In genomic region chr16:87490799-87491521, GRCh38 we compare ENCODE assay signal across 7 cellular contexts. TPM values are rescaled to one million over a fixed set of nuclear protein-coding genes. Genes with fewer than 3 reads are reported as not detected.
DNase-seq lines count a peak whose midpoint lies in the region; ATAC-seq and TF ChIP-seq lines count a peak whose summit lies in the region.
"Not testable (repeated sequence)": the region's sequence is repeated elsewhere in the genome, so short reads cannot be mapped to it uniquely, and the experiment has no call there.

No MANE protein-coding gene starts in this region.

- H3K79me2 ChIP-seq in H9 (ENCODE audit: insufficient read depth, low read length): peaks cover 14% of the 10 kb centered on the region; the same call in 1 of the 2 replicates

- not testable (repeated sequence) for H2BK12ac ChIP-seq in H9 (ENCODE audit: insufficient read length, low read depth, low read length)

- H3K4me1 Mint-ChIP-seq in H9 (peaks cover 29 to 47% of the 10 kb centered on the region in 2 experiments), nephron progenitor cell (peaks cover 63% of the 10 kb centered on the region)

- H3T11ph ChIP-seq in H9 (ENCODE audit: low read length): not testable (repeated sequence)

- H2BK5ac ChIP-seq in H9 (ENCODE audit: insufficient read length, low read length): not testable (repeated sequence)

- not testable (repeated sequence) for H2BK15ac ChIP-seq in H9 (ENCODE audit: low read depth, low read length)

- not testable (repeated sequence) for H3K9me3 Mint-ChIP-seq in H9, nephron progenitor cell

- H3K4me2 ChIP-seq in H9 (ENCODE audit: insufficient read depth, insufficient read length, low read length): peak overlapping the region; percentile 59

- H2BK120ac ChIP-seq in H9 (ENCODE audit: low read depth, low read length, poor library complexity, severe bottlenecking): not testable (repeated sequence)

- intact Hi-C loops in right cardiac atrium (cut with DNase I): not testable (repeated sequence)

- not testable (repeated sequence) for H3K56ac ChIP-seq in H9 (ENCODE audit: insufficient read length, low read depth, low read length)

- peak; percentile 32 for DNase-seq in H9
- peak; percentile 44 for DNase-seq in T follicular helper cell (ENCODE audit: low read depth)
- DNase-seq in activated T-cell treated with anti-CD3 and anti-CD28 coated beads for 48 hours (ENCODE audit: low read depth): peak; percentile 55
- DNase-seq in central memory CD4-positive, alpha-beta T cell: peak; percentile 25
- peak in 1 of 3 donors; percentile 53 for DNase-seq in right cardiac atrium
- DNase-seq in nephron progenitor cell: not testable (repeated sequence)
- DNase-seq in stimulated activated CD4-positive, alpha-beta T cell treated with anti-CD3 and anti-CD28 coated beads, Interleukin-4, amount 100 ng/mL, for 24 hours: peak; percentile 69

- not testable (repeated sequence) for H2BK20ac ChIP-seq in H9 (ENCODE audit: low read depth, low read length, poor library complexity, severe bottlenecking)

- H4K91ac ChIP-seq in H9 (ENCODE audit: insufficient read length, low read depth, low read length): not testable (repeated sequence)

- not testable (repeated sequence) for H3K23me2 ChIP-seq in H9 (ENCODE audit: insufficient read length, low read depth, low read length, poor library complexity, severe bottlenecking)

- H3K27ac Mint-ChIP-seq in H9, nephron progenitor cell: not testable (repeated sequence)

- not testable (repeated sequence) for H3K4ac ChIP-seq in H9 (ENCODE audit: low read depth, low read length)

- not testable (repeated sequence) for H4K20me1 ChIP-seq in H9 (ENCODE audit: control insufficient read depth, insufficient read depth, insufficient read length)

- H2AFZ ChIP-seq in H9 (ENCODE audit: low read length): not testable (repeated sequence)

- TF ChIP-seq CTCF in H9 (conservative IDR thresholded peaks at IDR 0.05); nephron progenitor cell (IDR thresholded peaks at IDR 0.05): not testable (repeated sequence)

- H3K4me3 ChIP-seq in right cardiac atrium (ENCODE audit: low read length): peak overlapping the region; percentile 99

- ATAC-seq in right cardiac atrium: not testable (repeated sequence)

- H2AK5ac ChIP-seq in H9 (ENCODE audit: insufficient read length, low read length): not testable (repeated sequence)

- not testable (repeated sequence) for H3K9me3 ChIP-seq in H9 (ENCODE audit: control insufficient read depth, low read depth, low read length); right cardiac atrium (ENCODE audit: control insufficient read depth, low read length)

- not testable (repeated sequence) for H4K5ac ChIP-seq in H9 (ENCODE audit: insufficient read length, low read depth, low read length)

- H4K8ac ChIP-seq in H9 (replicated peaks; ENCODE audit: insufficient read length, low read depth, low read length): not testable (repeated sequence)

- not testable (repeated sequence) for H3K27ac ChIP-seq in H9 (ENCODE audit: insufficient read length, low read depth, low read length)
- H3K27ac ChIP-seq in right cardiac atrium (ENCODE audit: low read length): peak overlapping the region; percentile 38

- not testable (repeated sequence) for H3K79me1 ChIP-seq in H9 (ENCODE audit: insufficient read depth, low read depth, low read length, poor library complexity, severe bottlenecking)

- H3K23ac ChIP-seq in H9 (ENCODE audit: insufficient read length, low read depth, low read length): not testable (repeated sequence)

- H3K9ac ChIP-seq in H9 (ENCODE audit: extremely low read depth, insufficient read length, low read length): not testable (repeated sequence)

- H3K14ac ChIP-seq in H9 (ENCODE audit: insufficient read depth, low read length): not testable (repeated sequence)

- no CpG with 5 or more reads among the region's 45 CpGs for WGBS in H9 (ENCODE audit: extremely low coverage, insufficient read length, low lambda C conversion rate)
- 26% methylated on average over 45 of the region's 45 CpGs for WGBS in right cardiac atrium

- not testable (repeated sequence) for H3K36me3 Mint-ChIP-seq in H9 (ENCODE audit: insufficient read depth in 1 of 3, low read depth in 3 of 3); nephron progenitor cell (ENCODE audit: low read depth)

- not testable (repeated sequence) for H3K4me1 ChIP-seq in H9 (ENCODE audit: insufficient read depth, low read length); right cardiac atrium (ENCODE audit: control insufficient read depth, insufficient read depth, low read length)

- H3K27me3 ChIP-seq in H9 (ENCODE audit: insufficient read depth, low read length); right cardiac atrium (ENCODE audit: control insufficient read depth, insufficient read depth): not testable (repeated sequence)

- H3K27me3 Mint-ChIP-seq in H9 (ENCODE audit: low read depth); nephron progenitor cell (ENCODE audit: low read depth, poor library complexity): not testable (repeated sequence)

- H3K4me3 Mint-ChIP-seq in H9 (peak overlapping the region; percentile 72 to 87), nephron progenitor cell (peak overlapping the region; percentile 88)

- H3K18ac ChIP-seq in H9 (ENCODE audit: insufficient read length, low read depth, low read length): not testable (repeated sequence)

RNA-seq across cellular contexts. Expression of gene ZCCHC14, which starts 1.9 kb away (rescaled TPM):
- total RNA-seq in H9 (2021): 27.6 and 27.7 TPM in 2 replicates
- 10 to 100 TPM; 21.9 to 29.4 (median 23.0) TPM for total RNA-seq in right cardiac atrium
- polyA plus RNA-seq in right cardiac atrium: 11.1 TPM
